Comparison of ENCODE assay signal across 29 cellular contexts in genomic region chr11:68024508-68024907, GRCh38. TPM values are rescaled to one million over a fixed set of nuclear protein-coding genes. Genes with fewer than 3 reads are reported as not detected.
"Had no signal": no experiment of that assay in that cellular context is flagged by ENCODE, and none has a peak within 500 bp of the region (broad histone marks: within the 10 kb centered on the region; RNA-seq: fewer than 3 reads in every experiment).

No MANE protein-coding gene starts in this region.

- H3K27ac ChIP-seq: ovary, parathyroid adenoma, psoas muscle, right lobe of liver, sigmoid colon, suprapubic skin, testis, tibial artery, transverse colon, upper lobe of right lung, uterus had no signal

- H3K9ac ChIP-seq: parathyroid adenoma had no signal

- H3K36me3 ChIP-seq: ovary, right lobe of liver, transverse colon, uterus had no signal

- DNase-seq: naive thymus-derived CD8-positive, alpha-beta T cell; nephron progenitor cell; occipital lobe; ovary; posterior cingulate gyrus; psoas muscle; right cardiac atrium; right lobe of liver; sigmoid colon; small intestine; stimulated activated CD4-positive, alpha-beta T cell treated with anti-CD3 and anti-CD28 coated beads, Interleukin-15, amount 100 ng/mL, for 24 hours; stimulated activated CD4-positive, alpha-beta T cell treated with anti-CD3 and anti-CD28 coated beads, Interleukin-4, amount 100 ng/mL, for 1 hour; stimulated activated CD4-positive, alpha-beta T cell treated with anti-CD3 and anti-CD28 coated beads, Interleukin-4, amount 100 ng/mL, for 4 hours; stimulated activated CD8-positive, alpha-beta memory T cell treated with anti-CD3 and anti-CD28 coated beads, Interleukin-4, amount 100 ng/mL, for 48 hours; stimulated activated naive CD4-positive, alpha-beta T cell; stimulated activated naive CD8-positive, alpha-beta T cell treated with anti-CD3 and anti-CD28 coated beads, Interleukin-15, amount 100 ng/mL, for 72 hours; stimulated activated naive CD8-positive, alpha-beta T cell treated with anti-CD3 and anti-CD28 coated beads, Interleukin-15, Interleukin-2, amounts not matched to agents 100 U/mL and 50 U/mL, for 24 hours; substantia nigra; testis; tibial artery; transverse colon; upper lobe of right lung; uterus had no signal

- H3K9me3 ChIP-seq: psoas muscle, right lobe of liver, suprapubic skin, testis, tibial artery, transverse colon, upper lobe of right lung, uterus had no signal

- ATAC-seq: natural killer cell treated with Interleukin-12 subunit alpha and Interleukin-12 subunit beta and Interleukin-15 and Interleukin-18, amount 100 ng/mL, for 72 hours; psoas muscle; right cardiac atrium; right lobe of liver; stimulated activated memory B cell treated with anti-CD40 and anti-IgM and Interleukin-4, amounts not matched to agents 10 μg/mL and 1 μg/mL and 100 μg/mL, for 72 hours; stimulated activated naive CD8-positive, alpha-beta T cell treated with anti-CD3 and anti-CD28 coated beads, Interleukin-15, Interleukin-2, amounts not matched to agents 100 U/mL and 50 U/mL, for 24 hours; upper lobe of right lung had no signal

- H3K27me3 Mint-ChIP-seq: naive thymus-derived CD8-positive, alpha-beta T cell; natural killer cell treated with Interleukin-12 subunit alpha and Interleukin-12 subunit beta and Interleukin-15 and Interleukin-18, amount 100 ng/mL, for 72 hours; progenitor cell of endocrine pancreas; stimulated activated naive CD8-positive, alpha-beta T cell treated with anti-CD3 and anti-CD28 coated beads, Interleukin-15, amount 100 ng/mL, for 72 hours; type B pancreatic cell had no signal

- H3K4me3 ChIP-seq: ovary, psoas muscle, right lobe of liver, sigmoid colon, suprapubic skin, testis, tibial artery, transverse colon, upper lobe of right lung, uterus had no signal

- H3K4me1 ChIP-seq: parathyroid adenoma, uterus had no signal

- H3K27ac Mint-ChIP-seq: naive thymus-derived CD8-positive, alpha-beta T cell; natural killer cell treated with Interleukin-12 subunit alpha and Interleukin-12 subunit beta and Interleukin-15 and Interleukin-18, amount 100 ng/mL, for 72 hours; nephron progenitor cell; progenitor cell of endocrine pancreas; stimulated activated memory B cell treated with anti-CD40 and anti-IgM and Interleukin-4, amounts not matched to agents 10 μg/mL and 1 μg/mL and 100 μg/mL, for 72 hours; type B pancreatic cell had no signal

- H3K9me3 Mint-ChIP-seq: natural killer cell treated with Interleukin-12 subunit alpha and Interleukin-12 subunit beta and Interleukin-15 and Interleukin-18, amount 100 ng/mL, for 72 hours; stimulated activated memory B cell treated with anti-CD40 and anti-IgM and Interleukin-4, amounts not matched to agents 10 μg/mL and 1 μg/mL and 100 μg/mL, for 72 hours had no signal

- H3K27me3 ChIP-seq: ovary, right lobe of liver, sigmoid colon, suprapubic skin, testis, tibial artery, transverse colon, upper lobe of right lung, uterus had no signal

- H3K4me3 Mint-ChIP-seq: naive thymus-derived CD8-positive, alpha-beta T cell; natural killer cell treated with Interleukin-12 subunit alpha and Interleukin-12 subunit beta and Interleukin-15 and Interleukin-18, amount 100 ng/mL, for 72 hours; nephron progenitor cell; stimulated activated memory B cell treated with anti-CD40 and anti-IgM and Interleukin-4, amounts not matched to agents 10 μg/mL and 1 μg/mL and 100 μg/mL, for 72 hours; stimulated activated naive CD8-positive, alpha-beta T cell treated with anti-CD3 and anti-CD28 coated beads, Interleukin-15, amount 100 ng/mL, for 72 hours; type B pancreatic cell had no signal

- H3K36me3 Mint-ChIP-seq: natural killer cell treated with Interleukin-12 subunit alpha and Interleukin-12 subunit beta and Interleukin-15 and Interleukin-18, amount 100 ng/mL, for 72 hours had no signal

RNA-seq across cellular contexts. Expression of gene ALDH3B1, which starts 14.4 kb away (rescaled TPM):
- total RNA-seq: progenitor cell of endocrine pancreas had no signal
